In the genomic region with DNA sequence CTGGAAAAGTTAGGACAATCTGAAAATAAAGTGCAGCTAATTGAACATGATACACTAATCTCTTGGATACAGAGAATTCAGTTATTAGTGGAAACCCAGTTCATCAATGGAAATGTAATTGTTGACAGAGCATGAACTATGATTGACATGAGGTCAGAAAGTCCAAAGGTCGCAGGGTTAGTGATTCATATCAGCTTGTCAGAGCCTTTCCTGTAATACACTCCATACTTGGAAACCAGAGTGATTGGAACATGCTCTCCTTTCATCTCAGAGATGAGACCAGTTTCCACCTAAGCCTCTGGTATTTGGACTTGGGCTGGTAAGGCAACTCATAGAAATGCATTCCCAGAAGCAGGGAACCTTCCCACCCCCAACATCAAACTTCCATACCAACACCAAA, we compare ENCODE assay signal across 2 cellular contexts.
TF ChIP-seq lines count a peak whose summit lies in the region.

No MANE protein-coding gene starts in this region.

TF ChIP-seq in IMR-90, 13 proteins besides CTCF, POLR2A, EP300 and RAD21:
- no peak for TF ChIP-seq MAFK (IDR thresholded peaks at IDR 0.05; ENCODE audit: low read depth, low read length)
- no peak for TF ChIP-seq USF2 (IDR thresholded peaks at IDR 0.05; ENCODE audit: low read depth, low read length)
- TF ChIP-seq MAZ (IDR thresholded peaks at IDR 0.05; ENCODE audit: borderline replicate concordance, low read depth, low read length): no peak

TF ChIP-seq in SK-N-SH, 30 proteins besides CTCF, POLR2A, EP300 and RAD21:
- no peak for TF ChIP-seq TCF12 (IDR thresholded peaks at IDR 0.05)
- TF ChIP-seq POLR2AphosphoS5 (IDR thresholded peaks at IDR 0.05; ENCODE audit: low read depth, low read length): no peak
- no peak for TF ChIP-seq YY1 (IDR thresholded peaks at IDR 0.05; ENCODE audit: low read depth)
- TF ChIP-seq USF1 (IDR thresholded peaks at IDR 0.05; ENCODE audit: borderline replicate concordance, low read depth): no peak
- no peak for TF ChIP-seq MEF2A (IDR thresholded peaks at IDR 0.05; ENCODE audit: borderline replicate concordance, low read depth)
- no peak for TF ChIP-seq FOXJ3 (CRISPR knock-in tag; IDR thresholded peaks at IDR 0.05)
- TF ChIP-seq SIN3A (IDR thresholded peaks at IDR 0.05; ENCODE audit: borderline replicate concordance, low read depth, low read length): no peak
- no peak for TF ChIP-seq USF2 (IDR thresholded peaks at IDR 0.05; ENCODE audit: borderline replicate concordance, low read depth, low read length)
- no peak for TF ChIP-seq FOXM1 (IDR thresholded peaks at IDR 0.05; ENCODE audit: low read depth)
- no peak for TF ChIP-seq MAX (IDR thresholded peaks at IDR 0.05; ENCODE audit: low read depth)
- TF ChIP-seq ELF1 (IDR thresholded peaks at IDR 0.05): no peak
- no peak for TF ChIP-seq EZH2phosphoT487 (IDR thresholded peaks at IDR 0.05; ENCODE audit: borderline replicate concordance, low read depth)
- no peak for TF ChIP-seq RFX5 (IDR thresholded peaks at IDR 0.05; ENCODE audit: low read length)
- TF ChIP-seq NFIC (IDR thresholded peaks at IDR 0.05; ENCODE audit: borderline replicate concordance): no peak
